ENCODE assay signal across 16 cellular contexts in the genomic region with DNA sequence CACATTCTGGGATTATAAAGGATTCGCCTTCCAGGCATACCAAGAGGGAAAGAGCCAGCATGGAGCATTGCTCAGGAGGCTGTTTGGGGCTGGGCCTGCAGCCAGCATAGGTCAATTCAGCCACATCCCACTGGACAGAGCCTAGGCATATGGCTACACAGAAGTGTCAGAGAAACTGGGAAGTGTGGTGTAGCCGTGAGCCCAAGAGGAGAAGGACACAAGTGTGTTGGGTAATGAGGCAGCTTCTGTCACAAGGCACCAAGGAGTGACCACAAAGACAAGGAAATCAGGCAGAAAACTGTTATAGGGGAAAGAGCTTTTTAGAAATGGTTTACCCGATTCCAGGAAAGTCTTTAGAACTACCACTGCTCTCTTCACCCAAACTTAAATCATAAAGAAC.
DNase-seq lines count a peak whose midpoint lies in the region; ATAC-seq and TF ChIP-seq lines count a peak whose summit lies in the region.
"Had no signal": no experiment of that assay in that cellular context is flagged by ENCODE, and none has a peak within 500 bp of the region (broad histone marks: within the 10 kb centered on the region; RNA-seq: fewer than 3 reads in every experiment).

No MANE protein-coding gene starts in this region.

- no peaks in the 10 kb centered on the region for H3K36me3 Mint-ChIP-seq in natural killer cell treated with Interleukin-12 subunit alpha and Interleukin-12 subunit beta and Interleukin-15 and Interleukin-18, amount 100 ng/mL, for 72 hours
- no peaks in the 10 kb centered on the region for H3K36me3 Mint-ChIP-seq in natural killer cell
- H3K36me3 Mint-ChIP-seq in activated naive CD8-positive, alpha-beta T cell treated with anti-CD3 and anti-CD28 coated beads, Interleukin-2, amount 50 U/mL, for 24 hours (ENCODE audit: low read depth) = no peaks in the 10 kb centered on the region
- H3K36me3 Mint-ChIP-seq: CD8-positive, alpha-beta memory T cell had no signal

- ATAC-seq in natural killer cell treated with Interleukin-12 subunit alpha and Interleukin-12 subunit beta and Interleukin-15 and Interleukin-18, amount 100 ng/mL, for 72 hours = no peak
- ATAC-seq in natural killer cell (no peak), GM18858 (IDR thresholded peaks at IDR 0.05; ENCODE audit: unreplicated experiment) (no peak)
- no peak for ATAC-seq in activated naive CD8-positive, alpha-beta T cell treated with anti-CD3 and anti-CD28 coated beads, Interleukin-2, amount 50 U/mL, for 24 hours
- ATAC-seq: HepG2 had no signal

- no peak for TF ChIP-seq CTCF in natural killer cell (IDR thresholded peaks at IDR 0.05)
- TF ChIP-seq CTCF in GM13976 (IDR thresholded peaks at IDR 0.05; ENCODE audit: borderline replicate concordance, control extremely low read depth, extremely low read depth, insufficient read depth, missing control alignments) = no peak

- no peaks in the 10 kb centered on the region for H3K9me3 Mint-ChIP-seq in natural killer cell treated with Interleukin-12 subunit alpha and Interleukin-12 subunit beta and Interleukin-15 and Interleukin-18, amount 100 ng/mL, for 72 hours
- H3K9me3 Mint-ChIP-seq in natural killer cell = no peaks in the 10 kb centered on the region
- no peaks in the 10 kb centered on the region for H3K9me3 Mint-ChIP-seq in activated naive CD8-positive, alpha-beta T cell treated with anti-CD3 and anti-CD28 coated beads, Interleukin-2, amount 50 U/mL, for 24 hours
- H3K9me3 Mint-ChIP-seq: CD8-positive, alpha-beta memory T cell had no signal

- in situ Hi-C loops in GM13976 (cut with MboI; ENCODE audit: low sequenced_read_pairs, unreplicated experiment) = no loop called here

- H3K27me3 Mint-ChIP-seq in natural killer cell treated with Interleukin-12 subunit alpha and Interleukin-12 subunit beta and Interleukin-15 and Interleukin-18, amount 100 ng/mL, for 72 hours = peaks cover 0 to 8% of the 10 kb centered on the region in 2 donors
- peaks cover 6 to 16% of the 10 kb centered on the region in 2 donors for H3K27me3 Mint-ChIP-seq in natural killer cell (ENCODE audit: low read depth in 2 of 2)
- no peaks in the 10 kb centered on the region for H3K27me3 Mint-ChIP-seq in activated naive CD8-positive, alpha-beta T cell treated with anti-CD3 and anti-CD28 coated beads, Interleukin-2, amount 50 U/mL, for 24 hours

- peak overlapping the region; percentile 50 to 75 for H3K27ac Mint-ChIP-seq in natural killer cell treated with Interleukin-12 subunit alpha and Interleukin-12 subunit beta and Interleukin-15 and Interleukin-18, amount 100 ng/mL, for 72 hours
- no peak overlapping the region for H3K27ac Mint-ChIP-seq in natural killer cell
- H3K27ac Mint-ChIP-seq in activated naive CD8-positive, alpha-beta T cell treated with anti-CD3 and anti-CD28 coated beads, Interleukin-2, amount 50 U/mL, for 24 hours = peak overlapping the region; percentile 94
- H3K27ac Mint-ChIP-seq: CD8-positive, alpha-beta memory T cell had no signal

- H3K4me1 Mint-ChIP-seq in natural killer cell treated with Interleukin-12 subunit alpha and Interleukin-12 subunit beta and Interleukin-15 and Interleukin-18, amount 100 ng/mL, for 72 hours (ENCODE audit: low read depth in 2 of 2) = peaks cover 27 to 31% of the 10 kb centered on the region in 2 donors
- peaks cover 14 to 16% of the 10 kb centered on the region in 2 donors for H3K4me1 Mint-ChIP-seq in natural killer cell
- H3K4me1 Mint-ChIP-seq in activated naive CD8-positive, alpha-beta T cell treated with anti-CD3 and anti-CD28 coated beads, Interleukin-2, amount 50 U/mL, for 24 hours = peaks cover 39% of the 10 kb centered on the region

- intact Hi-C loops in natural killer cell (cut with micrococcal nuclease) = no loop called here

- no peak for DNase-seq in natural killer cell treated with Interleukin-12 subunit alpha and Interleukin-12 subunit beta and Interleukin-15 and Interleukin-18, amount 100 ng/mL, for 72 hours (ENCODE audit: low spot score)
- DNase-seq in natural killer cell = no peak
- peak; percentile 5 for DNase-seq in RPMI7951 (ENCODE audit: low read depth)
- DNase-seq in activated naive CD8-positive, alpha-beta T cell treated with anti-CD3 and anti-CD28 coated beads, Interleukin-2, amount 50 U/mL, for 24 hours = no peak
- DNase-seq in GM13976 (ENCODE audit: low spot score) = no peak
- no peak for DNase-seq in activated gamma-delta T cell treated with Interleukin-2 at 50 U/mL for 16 hours
- DNase-seq: ACHN; CD8-positive, alpha-beta memory T cell; NCI-H1436; NCI-H2081 treated with DMSO at 0.1 percent for 48 hours; NCI-H226; NCI-H526; SJCRH30 had no signal

- peak overlapping the region; percentile 71 for H3K4me3 Mint-ChIP-seq in natural killer cell treated with Interleukin-12 subunit alpha and Interleukin-12 subunit beta and Interleukin-15 and Interleukin-18, amount 100 ng/mL, for 72 hours
- H3K4me3 Mint-ChIP-seq in natural killer cell = no peak overlapping the region
- H3K4me3 Mint-ChIP-seq in activated naive CD8-positive, alpha-beta T cell treated with anti-CD3 and anti-CD28 coated beads, Interleukin-2, amount 50 U/mL, for 24 hours = peak overlapping the region; percentile 74
- H3K4me3 Mint-ChIP-seq: B cell; CD8-positive, alpha-beta memory T cell had no signal

Comparison
In these comparisons a context has a peak if more than half of its experiments do, and no peak if none do; other contexts are left out.
1. H3K27ac Mint-ChIP-seq: peak in natural killer cell treated with Interleukin-12 subunit alpha and Interleukin-12 subunit beta and Interleukin-15 and Interleukin-18, amount 100 ng/mL, for 72 hours (2 of 2) and activated naive CD8-positive, alpha-beta T cell treated with anti-CD3 and anti-CD28 coated beads, Interleukin-2, amount 50 U/mL, for 24 hours (single experiment); none in natural killer cell (0 of 2).